ENCODE assay signal across 8 cellular contexts in the genomic region with DNA sequence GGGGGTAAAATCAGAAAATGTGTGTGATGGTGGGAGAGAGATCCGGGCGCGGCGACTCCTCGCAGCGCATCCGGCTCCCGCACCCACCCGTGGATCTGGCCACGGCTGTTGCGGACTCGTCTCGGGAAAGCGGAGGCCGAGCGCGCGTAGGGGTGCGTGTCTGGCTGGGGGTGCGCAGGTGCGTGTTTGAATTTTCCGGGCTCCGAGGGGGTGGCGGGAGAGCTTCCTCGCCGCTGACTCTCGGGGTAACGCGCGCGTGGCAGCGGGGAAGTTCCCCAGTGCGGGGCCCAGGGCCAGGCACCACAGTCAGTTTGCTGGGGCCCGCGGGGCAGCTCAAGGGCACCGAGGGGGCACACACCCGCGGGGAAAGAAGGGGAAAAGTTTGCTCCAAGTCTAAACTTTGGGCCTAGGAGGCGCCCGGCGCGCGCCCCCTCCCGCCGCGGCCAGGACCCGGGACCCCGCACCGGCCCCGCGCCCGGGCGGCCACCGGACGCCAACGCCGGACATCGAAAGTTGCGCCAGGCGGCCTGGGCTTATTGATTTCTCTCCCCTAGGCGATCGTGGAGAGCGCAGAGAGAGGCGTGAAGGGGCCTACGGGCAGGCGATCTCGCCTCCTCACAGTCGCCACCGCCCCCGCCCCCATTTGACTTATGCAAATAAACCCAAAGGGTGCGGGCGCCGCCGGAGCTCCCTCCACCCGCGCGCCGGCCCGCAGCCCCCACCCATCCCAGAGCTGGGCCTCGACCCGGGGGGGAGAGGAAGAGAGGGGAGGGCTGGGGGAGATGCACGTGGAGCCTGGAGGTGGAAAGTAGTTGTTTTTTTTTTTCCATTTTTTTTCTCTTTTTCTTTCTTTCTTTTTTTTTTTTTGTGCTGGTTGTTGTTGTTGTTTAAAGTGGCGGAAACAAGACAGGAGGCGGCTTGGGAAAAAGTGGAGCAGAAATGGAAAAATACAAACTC. TPM values are rescaled to one million over a fixed set of nuclear protein-coding genes. Genes with fewer than 3 reads are reported as not detected.
DNase-seq lines count a peak whose midpoint lies in the region; ATAC-seq, FAIRE-seq and TF ChIP-seq lines count a peak whose summit lies in the region.

No MANE protein-coding gene starts in this region.

- ATAC-seq in T-helper 17 cell, result peak; percentile 56
- ATAC-seq in gastrocnemius medialis, result peak; percentile 34 to 41
- no peak for ATAC-seq in GM21515 (IDR thresholded peaks at IDR 0.05; ENCODE audit: unreplicated experiment)

- H3K9me3 ChIP-seq in T-helper 17 cell (ENCODE audit: control insufficient read depth, low read length, poor library complexity, severe bottlenecking) (no peaks in the 10 kb centered on the region), astrocyte (ENCODE audit: insufficient read depth, low read depth, low read length) (no peaks in the 10 kb centered on the region), iPS-15b (ENCODE audit: control insufficient read depth, insufficient read depth, low read length) (no peaks in the 10 kb centered on the region), gastrocnemius medialis (no peaks in the 10 kb centered on the region)

- H3K4me3 Mint-ChIP-seq in Calu3 (ENCODE audit: low read depth, unreplicated experiment), result peak overlapping the region; percentile 91
- H3K4me3 Mint-ChIP-seq in T-helper 17 cell, result peak overlapping the region; percentile 98
- H3K4me3 Mint-ChIP-seq in astrocyte (ENCODE audit: unreplicated experiment), result peak overlapping the region; percentile 94

- H3K4me2 ChIP-seq in astrocyte (ENCODE audit: low read length), result peak overlapping the region; percentile 88

- H3K4me1 ChIP-seq in astrocyte (ENCODE audit: insufficient read depth, low read length) (peaks cover 36% of the 10 kb centered on the region), iPS-15b (ENCODE audit: control insufficient read depth, insufficient read depth, low read length) (peaks cover 7% of the 10 kb centered on the region), gastrocnemius medialis (peaks cover 31 to 32% of the 10 kb centered on the region in 2 donors)

- intact Hi-C loops in Calu3 (cut with micrococcal nuclease; ENCODE audit: unreplicated experiment) (loop anchor here (5.0 kb wide), 1 partner anchor 336 kb away; no protein-coding TSS in a partner anchor), gastrocnemius medialis (cut with DNase I; ENCODE audit: low total_unique reads) (loop anchor here (2.0 to 10.0 kb wide), 6 partner anchors 41 to 748 kb away; no protein-coding TSS in a partner anchor)

- H3K9me3 Mint-ChIP-seq in Calu3 (ENCODE audit: low read depth, unreplicated experiment), result no peaks in the 10 kb centered on the region
- no peaks in the 10 kb centered on the region for H3K9me3 Mint-ChIP-seq in astrocyte (ENCODE audit: unreplicated experiment)

- H3K4me1 Mint-ChIP-seq in Calu3 (ENCODE audit: low read depth, unreplicated experiment) (peaks cover 5% of the 10 kb centered on the region), T-helper 17 cell (peaks cover 32% of the 10 kb centered on the region), astrocyte (ENCODE audit: low read depth, unreplicated experiment) (peaks cover 36% of the 10 kb centered on the region)

- CTCF ChIA-PET in Calu3 (lab: Charles Lee), result interaction anchor here (0.7 to 0.9 kb wide), 2 partner anchors 157 to 866 kb away, joined by 3 to 4 read pairs; no protein-coding TSS in a partner anchor

- TF ChIP-seq CTCF in Calu3 (IDR thresholded peaks at IDR 0.05; ENCODE audit: unreplicated experiment), result no peak
- no peak for TF ChIP-seq CTCF in astrocyte (IDR thresholded peaks at IDR 0.05; ENCODE audit: insufficient read depth, low read depth, low read length)
- no peak for TF ChIP-seq CTCF in gastrocnemius medialis (IDR thresholded peaks at IDR 0.05 in 4 of 5, conservative IDR thresholded peaks at IDR 0.05 in 1 of 5)

- H4K20me1 ChIP-seq in astrocyte (ENCODE audit: insufficient read depth, low read length), result peaks cover 2% of the 10 kb centered on the region

- no peaks in the 10 kb centered on the region for H3K27me3 ChIP-seq in astrocyte (ENCODE audit: insufficient read depth, low read length)
- peaks cover 17% of the 10 kb centered on the region for H3K27me3 ChIP-seq in iPS-15b (ENCODE audit: control insufficient read depth, insufficient read depth, low read length)
- no peaks in the 10 kb centered on the region for H3K27me3 ChIP-seq in gastrocnemius medialis

- H3K36me3 Mint-ChIP-seq in Calu3 (ENCODE audit: insufficient read depth, unreplicated experiment) (peaks cover 47% of the 10 kb centered on the region), T-helper 17 cell (ENCODE audit: low read depth) (peaks cover 5% of the 10 kb centered on the region), astrocyte (ENCODE audit: low read depth, unreplicated experiment) (peaks cover 2% of the 10 kb centered on the region)

- peak overlapping the region; percentile 99 for H3K9ac ChIP-seq in astrocyte (ENCODE audit: low read length)
- peak overlapping the region; percentile 57 for H3K9ac ChIP-seq in iPS-15b (ENCODE audit: low read depth, low read length)

- DNase-seq in Calu3 (peak; percentile 76), HT-29 (ENCODE audit: low spot score) (peak; percentile 22), T-helper 17 cell (peak; percentile 35 to 49 (median 39)), astrocyte (ENCODE audit: low read depth) (peak; percentile 51), gastrocnemius medialis (peak; percentile 53 to 58), DMS153 (lab: John Stamatoyannopoulos, UW) (no peak)

- H3K4me3 ChIP-seq in astrocyte (ENCODE audit: insufficient read depth, low read depth, low read length), result peak overlapping the region; percentile 86
- peak overlapping the region; percentile 71 for H3K4me3 ChIP-seq in iPS-15b (ENCODE audit: low read depth, low read length)
- peak overlapping the region; percentile 75 to 90 (median 83) for H3K4me3 ChIP-seq in gastrocnemius medialis

- H3K27ac ChIP-seq in astrocyte (ENCODE audit: low read depth, low read length) (peak overlapping the region; percentile 96), gastrocnemius medialis (peak overlapping the region; percentile 92 to 94 (median 93))

- no peak for TF ChIP-seq POLR2A in gastrocnemius medialis (IDR thresholded peaks at IDR 0.05)

- FAIRE-seq in astrocyte (lab: Jason Lieb, UNC), result no peak

- in situ Hi-C loops in gastrocnemius medialis (cut with MboI; ENCODE audit: low sequenced_read_pairs in 4 of 4), result loop anchor here in 2 of 4 donors (10.0 to 25.0 kb wide), 4 partner anchors 446 to 1046 kb away; no protein-coding TSS in a partner anchor

- H3K27ac Mint-ChIP-seq in Calu3 (ENCODE audit: unreplicated experiment) (peak overlapping the region; percentile 97), T-helper 17 cell (peak overlapping the region; percentile 95), astrocyte (ENCODE audit: unreplicated experiment) (peak overlapping the region; percentile 96)

- H3K36me3 ChIP-seq in astrocyte (ENCODE audit: insufficient read depth, low read length) (no peaks in the 10 kb centered on the region), iPS-15b (ENCODE audit: control insufficient read depth, insufficient read depth, low read length) (no peaks in the 10 kb centered on the region), gastrocnemius medialis (no peaks in the 10 kb centered on the region)

- peak overlapping the region; percentile 33 for H2AFZ ChIP-seq in astrocyte (ENCODE audit: low read depth, low read length)

- H3K27me3 Mint-ChIP-seq in Calu3 (ENCODE audit: unreplicated experiment) (no peaks in the 10 kb centered on the region), T-helper 17 cell (no peaks in the 10 kb centered on the region), astrocyte (ENCODE audit: low read depth, unreplicated experiment) (no peaks in the 10 kb centered on the region)

- peaks cover 85% of the 10 kb centered on the region for H3K79me2 ChIP-seq in astrocyte (ENCODE audit: insufficient read depth, low read length)

- BruUV-seq in Calu3 (replicated peaks; lab: Mats Ljungman, UMichigan), result TSS peak; percentile 17

RNA-seq across cellular contexts. Expression of a gene that starts 0.6 kb away (rescaled TPM):
- total RNA-seq in Calu3 (2022) (81.6 and 82.8 TPM in 2 replicates), T-helper 17 cell (100 to 1,000 TPM; 377 to 395 TPM), astrocyte (107 and 124 TPM in 2 replicates), gastrocnemius medialis (10 to 100 TPM; 13.2 to 46.6 (median 29.2) TPM)
- 27.6 and 31.0 TPM in 2 replicates for total RNA-seq in HT-29 (2014; rRNA removed; shearing (Covaris generic))
